30 cellular contexts compared by ENCODE assay signal in the genomic region with DNA sequence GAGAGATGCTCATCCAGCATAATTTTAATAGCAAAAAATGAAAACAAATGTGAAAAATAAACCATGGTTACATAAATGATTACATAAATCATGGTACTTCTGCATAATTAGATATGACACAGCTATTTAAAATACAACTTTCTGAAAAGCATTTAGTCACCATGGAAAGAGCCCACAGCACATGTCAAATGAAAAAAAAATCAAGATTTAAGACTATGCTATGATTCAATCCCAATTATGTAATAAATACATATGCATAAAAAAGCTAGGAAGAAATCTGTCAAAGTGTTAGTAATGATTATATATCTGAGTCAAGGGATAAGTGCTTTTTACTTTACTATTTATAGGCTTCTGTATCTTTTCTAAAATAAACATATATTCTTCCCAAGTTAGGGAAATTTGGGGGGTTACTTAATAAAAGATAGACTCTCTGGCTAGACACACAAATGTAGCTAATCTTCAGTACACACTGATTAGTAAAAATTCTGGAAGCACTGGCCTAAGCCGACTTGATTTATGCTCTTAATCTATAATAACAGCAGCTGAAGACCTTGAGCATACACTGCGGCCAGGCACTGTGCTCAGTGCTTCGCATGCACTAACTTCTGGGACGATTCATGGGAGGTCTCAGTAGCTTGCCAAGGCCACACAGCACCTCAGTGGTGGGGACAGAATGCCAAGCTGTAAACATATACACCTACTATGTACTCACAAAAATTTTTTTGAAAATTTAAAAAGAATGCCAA. TPM values are rescaled to one million over a fixed set of nuclear protein-coding genes. Genes with fewer than 3 reads are reported as not detected.
DNase-seq lines count a peak whose midpoint lies in the region; ATAC-seq and TF ChIP-seq lines count a peak whose summit lies in the region.
"Had no signal": no experiment of that assay in that cellular context is flagged by ENCODE, and none has a peak within 500 bp of the region (broad histone marks: within the 10 kb centered on the region; RNA-seq: fewer than 3 reads in every experiment).

No MANE protein-coding gene starts in this region.

- no peak overlapping the region for H3K9ac ChIP-seq in SK-N-SH

- H3K27me3 ChIP-seq in SK-N-SH (ENCODE audit: insufficient read depth) (no peaks in the 10 kb centered on the region), upper lobe of right lung (no peaks in the 10 kb centered on the region)
- H3K27me3 ChIP-seq: SJSA1, vagina had no signal

- no peaks in the 10 kb centered on the region for H4K20me1 ChIP-seq in SK-N-SH (ENCODE audit: insufficient read depth)

- peak; percentile 44 for ATAC-seq in SK-N-SH treated with all-trans-retinoic acid at 6 μM for 48 hours
- no peak for ATAC-seq in memory B cell (ENCODE audit: low read depth)
- no peak for ATAC-seq in upper lobe of right lung
- ATAC-seq: left ventricle myocardium superior, natural killer cell had no signal

- no peak for TF ChIP-seq RAD21 in SK-N-SH (IDR thresholded peaks at IDR 0.05; ENCODE audit: low read length)

- WGBS in SK-N-SH (ENCODE audit: low lambda C conversion rate): 70% methylated on average over 4 of the region's 4 CpGs

- H3K4me1 ChIP-seq in SK-N-SH (ENCODE audit: control insufficient read depth in 1 of 2, insufficient read depth in 2 of 2, low read depth in 1 of 2, low read length in 1 of 2) (peaks cover 0 to 5% of the 10 kb centered on the region in 2 experiments; a peak in 1 of 4 replicates), upper lobe of right lung (no peaks in the 10 kb centered on the region)
- H3K4me1 ChIP-seq: vagina had no signal

- CTCF ChIA-PET in SK-N-SH (lab: Yijun Ruan, JAX): interaction anchor here (0.8 to 1.8 kb wide), 3 partner anchors 9 to 75 kb away, joined by 3 to 16 read pairs (median 10); no protein-coding TSS in a partner anchor

- no peaks in the 10 kb centered on the region for H3K27me3 Mint-ChIP-seq in memory B cell
- H3K27me3 Mint-ChIP-seq in type B pancreatic cell: no peaks in the 10 kb centered on the region
- H3K27me3 Mint-ChIP-seq: activated CD4-positive, alpha-beta memory T cell treated with anti-CD3 and anti-CD28 coated beads for 36 hours; CD4-positive, CD25-positive, alpha-beta regulatory T cell had no signal

- no peaks in the 10 kb centered on the region for H3K9me3 Mint-ChIP-seq in memory B cell
- H3K9me3 Mint-ChIP-seq in type B pancreatic cell: no peaks in the 10 kb centered on the region
- H3K9me3 Mint-ChIP-seq: activated CD4-positive, alpha-beta memory T cell treated with anti-CD3 and anti-CD28 coated beads for 36 hours; CD4-positive, CD25-positive, alpha-beta regulatory T cell; natural killer cell had no signal

- H3K4me2 ChIP-seq in SK-N-SH: no peak overlapping the region

- DNase-seq in SK-N-SH (no peak), amniotic epithelial cell (ENCODE audit: low read depth) (peak; percentile 36), memory B cell (ENCODE audit: low spot score in 2 of 2) (no peak), type B pancreatic cell (ENCODE audit: extremely low spot score, unreplicated experiment) (no peak), NCI-H1105 (lab: John Stamatoyannopoulos, UW) (no peak), ureter (ENCODE audit: low spot score) (no peak), upper lobe of right lung (no peak)
- DNase-seq: activated CD4-positive, alpha-beta memory T cell treated with anti-CD3 and anti-CD28 coated beads for 36 hours; activated gamma-delta T cell; activated T-cell treated with anti-CD3 and anti-CD28 coated beads for 4 hours; CD4-positive, CD25-positive, alpha-beta regulatory T cell; cerebellar nuclear complex; DMS 273 treated with DMSO at 0.1 percent for 48 hours; glutamatergic neuron; islet precursor cell; left ventricle myocardium superior; natural killer cell; NCI-H2029 treated with DMSO at 0.1 percent for 48 hours; NCI-H2227 treated with DMSO at 0.1 percent for 48 hours; NCI-H526 treated with DMSO at 0.1 percent for 48 hours; occipital lobe; retina; stimulated activated CD8-positive, alpha-beta memory T cell treated with anti-CD3 and anti-CD28 coated beads, Interleukin-4, amount 100 ng/mL, for 48 hours; T-helper 1 cell had no signal

- POLR2A ChIA-PET in SK-N-SH (lab: Yijun Ruan, JAX): no interaction called here

- H3K9me3 ChIP-seq in SK-N-SH: no peaks in the 10 kb centered on the region
- H3K9me3 ChIP-seq in upper lobe of right lung: no peaks in the 10 kb centered on the region
- H3K9me3 ChIP-seq: SJSA1, vagina had no signal

- intact Hi-C loops in upper lobe of right lung (cut with DNase I): loop anchor here (10.0 kb wide), 1 partner anchor 61 kb away; a partner anchor contains a TSS

- no peak for TF ChIP-seq EP300 in SK-N-SH (IDR thresholded peaks at IDR 0.05; ENCODE audit: borderline replicate concordance in 1 of 2, low read depth in 1 of 2, low read length in 1 of 2)

- H3F3A ChIP-seq in SK-N-SH (replicated peaks; ENCODE audit: insufficient read depth): no peaks in the 10 kb centered on the region

- H3K4me1 Mint-ChIP-seq in memory B cell (no peaks in the 10 kb centered on the region), type B pancreatic cell (ENCODE audit: unreplicated experiment) (no peaks in the 10 kb centered on the region)

- H3K4me3 ChIP-seq in SK-N-SH (ENCODE audit: low read depth in 2 of 2, low read length in 1 of 2): no peak overlapping the region
- no peak overlapping the region for H3K4me3 ChIP-seq in upper lobe of right lung
- H3K4me3 ChIP-seq: SJSA1, skin epidermis, vagina had no signal

- TF ChIP-seq CTCF in SK-N-SH (IDR thresholded peaks at IDR 0.05) (no peak), type B pancreatic cell (conservative IDR thresholded peaks at IDR 0.05) (no peak), upper lobe of right lung (IDR thresholded peaks at IDR 0.05) (no peak)

- H3K36me3 ChIP-seq in SK-N-SH (replicated peaks in 1 of 2; ENCODE audit: control insufficient read depth in 1 of 2, insufficient read depth in 2 of 2, low read length in 1 of 2) (peaks cover 6 to 51% of the 10 kb centered on the region in 2 experiments), upper lobe of right lung (peaks cover 80% of the 10 kb centered on the region)

- peak overlapping the region in 1 of 2 experiments; percentile 63; a peak in 2 of 4 replicates for H3K27ac ChIP-seq in SK-N-SH (ENCODE audit: low read depth in 2 of 2, low read length in 1 of 2)
- H3K27ac ChIP-seq in upper lobe of right lung: no peak overlapping the region
- H3K27ac ChIP-seq: 22Rv1, SJSA1, vagina had no signal

- H3K4me3 Mint-ChIP-seq in memory B cell: no peak overlapping the region
- no peak overlapping the region for H3K4me3 Mint-ChIP-seq in type B pancreatic cell
- H3K4me3 Mint-ChIP-seq: activated CD4-positive, alpha-beta memory T cell treated with anti-CD3 and anti-CD28 coated beads for 36 hours; CD4-positive, CD25-positive, alpha-beta regulatory T cell; natural killer cell had no signal

- no peaks in the 10 kb centered on the region; the same call in 1 of the 2 replicates for H3K79me2 ChIP-seq in SK-N-SH (ENCODE audit: insufficient read depth)

- no peaks in the 10 kb centered on the region for H3K9me2 ChIP-seq in SK-N-SH

- H3K36me3 Mint-ChIP-seq in memory B cell: peaks cover 44% of the 10 kb centered on the region
- peaks cover 23% of the 10 kb centered on the region for H3K36me3 Mint-ChIP-seq in type B pancreatic cell

- H3K27ac Mint-ChIP-seq in memory B cell (peak overlapping the region; percentile 55), type B pancreatic cell (peak overlapping the region; percentile 50)
- H3K27ac Mint-ChIP-seq: activated CD4-positive, alpha-beta memory T cell treated with anti-CD3 and anti-CD28 coated beads for 36 hours; CD4-positive, CD25-positive, alpha-beta regulatory T cell had no signal

- H2AFZ ChIP-seq in SK-N-SH (ENCODE audit: low read depth): no peak overlapping the region

TF ChIP-seq in SK-N-SH treated with all-trans-retinoic acid at 6 μM for 48 hours, 23 proteins besides CTCF, POLR2A, EP300 and RAD21 (continues in another document):
- TF ChIP-seq TOX (CRISPR knock-in tag; IDR thresholded peaks at IDR 0.05; ENCODE audit: borderline replicate concordance): no peak
- TF ChIP-seq ISL1 (CRISPR knock-in tag; IDR thresholded peaks at IDR 0.05): peak; percentile 72
- TF ChIP-seq ZFP3 (CRISPR knock-in tag; IDR thresholded peaks at IDR 0.05): no peak

TF ChIP-seq in SK-N-SH, 30 proteins besides CTCF, POLR2A, EP300 and RAD21:
- TF ChIP-seq NFIC (IDR thresholded peaks at IDR 0.05; ENCODE audit: borderline replicate concordance): no peak
- no peak for TF ChIP-seq JUND (IDR thresholded peaks at IDR 0.05)
- no peak for TF ChIP-seq SIN3A (IDR thresholded peaks at IDR 0.05; ENCODE audit: borderline replicate concordance, low read depth, low read length)
- no peak for TF ChIP-seq RXRA (IDR thresholded peaks at IDR 0.05; ENCODE audit: borderline replicate concordance, low read depth)
- no peak for TF ChIP-seq TEAD4 (IDR thresholded peaks at IDR 0.05; ENCODE audit: borderline replicate concordance, insufficient read depth)
- no peak for TF ChIP-seq ELF1 (IDR thresholded peaks at IDR 0.05)
- no peak for TF ChIP-seq TAF1 (IDR thresholded peaks at IDR 0.05; ENCODE audit: borderline replicate concordance, low read depth, low read length)

RNA-seq across cellular contexts. Expression of a gene that starts 19.6 kb away (rescaled TPM):
- 0.05 TPM in 1 of 2 replicates, not detected in the other for polyA plus RNA-seq in SK-N-SH (2012; rRNA removed)
- polyA plus RNA-seq in SK-N-SH (2012; cell fraction: cytosol; rRNA removed): not detected in 2 replicates
- polyA plus RNA-seq in SK-N-SH (2012; cell fraction: nucleus; rRNA removed): not detected in 2 replicates
- total RNA-seq in type B pancreatic cell (ENCODE audit: low replicate concordance) (5.6 and 7.1 TPM in 2 replicates), ureter (0.21 TPM), upper lobe of right lung (0.58 TPM)
- total RNA-seq: activated CD4-positive, alpha-beta memory T cell treated with anti-CD3 and anti-CD28 coated beads for 36 hours; CD4-positive, CD25-positive, alpha-beta regulatory T cell; H4; left ventricle myocardium superior; SJSA1; vagina had no signal
